In genomic region chr5:168578006-168578405, GRCh38 we compare ENCODE assay signal across 8 cellular contexts. TPM values are rescaled to one million over a fixed set of nuclear protein-coding genes. Genes with fewer than 3 reads are reported as not detected.
DNase-seq lines count a peak whose midpoint lies in the region; ATAC-seq lines count a peak whose summit lies in the region.

No MANE protein-coding gene starts in this region.

- H3K36me3 Mint-ChIP-seq in activated CD8-positive, alpha-beta memory T cell treated with anti-CD3 and anti-CD28 coated beads, Interleukin-2, amount 10 ng/mL, durations not matched to agents 7 days and 5 days, result peaks cover 25% of the 10 kb centered on the region
- H3K36me3 Mint-ChIP-seq in activated CD4-positive, alpha-beta memory T cell treated with anti-CD3 and anti-CD28 coated beads for 36 hours, result peaks cover 18% of the 10 kb centered on the region
- peaks cover 18% of the 10 kb centered on the region for H3K36me3 Mint-ChIP-seq in stimulated activated effector memory CD8-positive, alpha-beta T cell treated with anti-CD3 and anti-CD28 coated beads, Interleukin-12 subunit alpha, Interleukin-12 subunit beta, amount 100 ng/mL, for 72 hours

- H3K4me1 Mint-ChIP-seq in activated CD8-positive, alpha-beta memory T cell treated with anti-CD3 and anti-CD28 coated beads, Interleukin-2, amount 10 ng/mL, durations not matched to agents 7 days and 5 days, result peaks cover 33% of the 10 kb centered on the region
- peaks cover 30% of the 10 kb centered on the region for H3K4me1 Mint-ChIP-seq in activated CD4-positive, alpha-beta memory T cell treated with anti-CD3 and anti-CD28 coated beads for 36 hours (ENCODE audit: low read depth)
- peaks cover 43% of the 10 kb centered on the region for H3K4me1 Mint-ChIP-seq in stimulated activated effector memory CD8-positive, alpha-beta T cell treated with anti-CD3 and anti-CD28 coated beads, Interleukin-12 subunit alpha, Interleukin-12 subunit beta, amount 100 ng/mL, for 72 hours

- H3K4me3 Mint-ChIP-seq in activated CD8-positive, alpha-beta memory T cell treated with anti-CD3 and anti-CD28 coated beads, Interleukin-2, amount 10 ng/mL, durations not matched to agents 7 days and 5 days, result peak overlapping the region; percentile 89
- peak overlapping the region; percentile 96 for H3K4me3 Mint-ChIP-seq in activated CD4-positive, alpha-beta memory T cell treated with anti-CD3 and anti-CD28 coated beads for 36 hours
- peak overlapping the region; percentile 76 for H3K4me3 Mint-ChIP-seq in stimulated activated effector memory CD8-positive, alpha-beta T cell treated with anti-CD3 and anti-CD28 coated beads, Interleukin-12 subunit alpha, Interleukin-12 subunit beta, amount 100 ng/mL, for 72 hours

- peak overlapping the region; percentile 83 for H3K27ac Mint-ChIP-seq in activated CD8-positive, alpha-beta memory T cell treated with anti-CD3 and anti-CD28 coated beads, Interleukin-2, amount 10 ng/mL, durations not matched to agents 7 days and 5 days
- peak overlapping the region; percentile 84 for H3K27ac Mint-ChIP-seq in activated CD4-positive, alpha-beta memory T cell treated with anti-CD3 and anti-CD28 coated beads for 36 hours
- peak overlapping the region; percentile 95 for H3K27ac Mint-ChIP-seq in stimulated activated effector memory CD8-positive, alpha-beta T cell treated with anti-CD3 and anti-CD28 coated beads, Interleukin-12 subunit alpha, Interleukin-12 subunit beta, amount 100 ng/mL, for 72 hours

- H3K4me3 ChIP-seq in iPS-15b (ENCODE audit: low read depth, low read length), result peak overlapping the region; percentile 76

- no peaks in the 10 kb centered on the region for H3K27me3 ChIP-seq in iPS-15b (ENCODE audit: control insufficient read depth, insufficient read depth, low read length)

- DNase-seq in activated CD8-positive, alpha-beta memory T cell treated with anti-CD3 and anti-CD28 coated beads, Interleukin-2, amount 10 ng/mL, durations not matched to agents 7 days and 5 days, result no peak
- DNase-seq in activated CD8-positive, alpha-beta memory T cell treated with anti-CD3 and anti-CD28 coated beads for 24 hours, result no peak
- no peak for DNase-seq in activated CD4-positive, alpha-beta memory T cell treated with anti-CD3 and anti-CD28 coated beads for 36 hours
- DNase-seq in stimulated activated effector memory CD8-positive, alpha-beta T cell treated with anti-CD3 and anti-CD28 coated beads, Interleukin-12 subunit alpha, Interleukin-12 subunit beta, amount 100 ng/mL, for 72 hours (ENCODE audit: low spot score in 2 of 2), result no peak
- DNase-seq in T-helper 9 cell (no peak), hippocampal formation (lab: John Stamatoyannopoulos, UW) (no peak)

- CTCF ChIA-PET in activated CD8-positive, alpha-beta memory T cell treated with anti-CD3 and anti-CD28 coated beads, Interleukin-2, amount 10 ng/mL, durations not matched to agents 7 days and 5 days (lab: Charles Lee), result no interaction called here
- CTCF ChIA-PET in activated CD4-positive, alpha-beta memory T cell treated with anti-CD3 and anti-CD28 coated beads for 36 hours (lab: Charles Lee), result no interaction called here

- H3K36me3 ChIP-seq in iPS-15b (ENCODE audit: control insufficient read depth, insufficient read depth, low read length), result no peaks in the 10 kb centered on the region

- ATAC-seq in activated CD8-positive, alpha-beta memory T cell treated with anti-CD3 and anti-CD28 coated beads, Interleukin-2, amount 10 ng/mL, durations not matched to agents 7 days and 5 days, result no peak
- no peak for ATAC-seq in stimulated activated effector memory CD8-positive, alpha-beta T cell treated with anti-CD3 and anti-CD28 coated beads, Interleukin-12 subunit alpha, Interleukin-12 subunit beta, amount 100 ng/mL, for 72 hours
- no peak for ATAC-seq in HG03439 (IDR thresholded peaks at IDR 0.05; ENCODE audit: unreplicated experiment)

- H3K27me3 Mint-ChIP-seq in activated CD8-positive, alpha-beta memory T cell treated with anti-CD3 and anti-CD28 coated beads, Interleukin-2, amount 10 ng/mL, durations not matched to agents 7 days and 5 days, result no peaks in the 10 kb centered on the region
- no peaks in the 10 kb centered on the region for H3K27me3 Mint-ChIP-seq in activated CD4-positive, alpha-beta memory T cell treated with anti-CD3 and anti-CD28 coated beads for 36 hours

- no peaks in the 10 kb centered on the region for H3K9me3 ChIP-seq in iPS-15b (ENCODE audit: control insufficient read depth, insufficient read depth, low read length)

- no peak overlapping the region for H3K9ac ChIP-seq in iPS-15b (ENCODE audit: low read depth, low read length)

- intact Hi-C loops in activated CD4-positive, alpha-beta memory T cell treated with anti-CD3 and anti-CD28 coated beads for 36 hours (cut with micrococcal nuclease), result loop anchor here (5.0 kb wide), 2 partner anchors 291 to 1059 kb away; partner anchors contain the start of gene DOCK2

- peaks cover 6% of the 10 kb centered on the region for H3K4me1 ChIP-seq in iPS-15b (ENCODE audit: control insufficient read depth, insufficient read depth, low read length)

- peaks cover 2% of the 10 kb centered on the region for H3K9me3 Mint-ChIP-seq in activated CD8-positive, alpha-beta memory T cell treated with anti-CD3 and anti-CD28 coated beads, Interleukin-2, amount 10 ng/mL, durations not matched to agents 7 days and 5 days (ENCODE audit: low read depth)
- H3K9me3 Mint-ChIP-seq in activated CD4-positive, alpha-beta memory T cell treated with anti-CD3 and anti-CD28 coated beads for 36 hours, result no peaks in the 10 kb centered on the region
- no peaks in the 10 kb centered on the region for H3K9me3 Mint-ChIP-seq in stimulated activated effector memory CD8-positive, alpha-beta T cell treated with anti-CD3 and anti-CD28 coated beads, Interleukin-12 subunit alpha, Interleukin-12 subunit beta, amount 100 ng/mL, for 72 hours

- POLR2A ChIA-PET in activated CD4-positive, alpha-beta memory T cell treated with anti-CD3 and anti-CD28 coated beads for 36 hours (lab: Charles Lee), result interaction anchor here (0.7 kb wide), 1 partner anchor 109 kb away, joined by 3 read pairs; no protein-coding TSS in a partner anchor

RNA-seq across cellular contexts. Expression of gene PANK3, which starts 1.2 kb away (rescaled TPM):
- total RNA-seq in activated CD8-positive, alpha-beta memory T cell treated with anti-CD3 and anti-CD28 coated beads, Interleukin-2, amount 10 ng/mL, durations not matched to agents 7 days and 5 days, result 10 to 100 TPM; 47.9 to 55.7 TPM
- 10 to 100 TPM; 54.0 to 55.7 TPM for total RNA-seq in activated CD4-positive, alpha-beta memory T cell treated with anti-CD3 and anti-CD28 coated beads for 36 hours

RNA-seq across cellular contexts. Expression of gene FBLL1, which starts 48.9 kb away (rescaled TPM):
- total RNA-seq in activated CD8-positive, alpha-beta memory T cell treated with anti-CD3 and anti-CD28 coated beads, Interleukin-2, amount 10 ng/mL, durations not matched to agents 7 days and 5 days, result not detected
- under 1 TPM; 0.15 to 0.29 TPM for total RNA-seq in activated CD4-positive, alpha-beta memory T cell treated with anti-CD3 and anti-CD28 coated beads for 36 hours
